Comparison of ENCODE assay signal across 11 cellular contexts in the genomic region with DNA sequence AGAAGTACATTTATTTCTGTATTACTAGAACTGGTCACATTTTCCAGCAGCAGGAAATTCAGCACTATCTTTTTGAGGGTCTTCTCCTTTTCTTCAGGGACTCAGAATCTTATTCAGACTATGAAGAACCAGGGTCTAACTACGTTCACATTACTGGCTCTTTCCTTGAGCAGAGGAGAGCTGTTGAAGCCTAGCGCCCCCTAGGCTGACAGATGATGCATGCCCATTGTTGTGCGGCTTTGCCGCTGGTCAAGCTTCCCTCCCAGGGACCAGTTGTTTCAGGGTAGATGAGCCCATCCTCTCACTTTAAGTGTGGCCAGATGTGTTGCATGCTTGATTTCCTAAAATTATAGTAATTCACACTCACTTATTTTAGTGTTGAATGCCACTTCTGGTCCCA.
DNase-seq lines count a peak whose midpoint lies in the region; ATAC-seq and TF ChIP-seq lines count a peak whose summit lies in the region.
"Had no signal": no experiment of that assay in that cellular context is flagged by ENCODE, and none has a peak within 500 bp of the region (broad histone marks: within the 10 kb centered on the region; RNA-seq: fewer than 3 reads in every experiment).

No MANE protein-coding gene starts in this region.

- peak; percentile 42 for TF ChIP-seq CTCF in GM10266 (IDR thresholded peaks at IDR 0.05; ENCODE audit: control insufficient read depth, insufficient read depth, low read depth, missing control alignments)
- TF ChIP-seq CTCF in HFFc6 (IDR thresholded peaks at IDR 0.05) = peak; percentile 43
- TF ChIP-seq CTCF in VCaP (conservative IDR thresholded peaks at IDR 0.05) = peak; percentile 48; the same call in 1 of the 2 replicates
- TF ChIP-seq CTCF in kidney epithelial cell (IDR thresholded peaks at IDR 0.05; ENCODE audit: insufficient read depth, low read length, poor library complexity, severe bottlenecking) = peak; percentile 22

- H3K27me3 Mint-ChIP-seq in HFFc6 (ENCODE audit: insufficient read depth) = no peaks in the 10 kb centered on the region

- H3K36me3 Mint-ChIP-seq in HFFc6 (ENCODE audit: low read depth) = no peaks in the 10 kb centered on the region

- no peak overlapping the region for H3K27ac ChIP-seq in VCaP

- no peak overlapping the region for H3K4me3 ChIP-seq in kidney epithelial cell (ENCODE audit: low read depth, low read length)

- no peak overlapping the region for H3K27ac Mint-ChIP-seq in HFFc6

- H3K27me3 ChIP-seq in kidney epithelial cell (ENCODE audit: control insufficient read depth, insufficient read depth, low read length) = no peaks in the 10 kb centered on the region

- H3K36me3 ChIP-seq in kidney epithelial cell (ENCODE audit: control insufficient read depth, insufficient read depth, low read length) = no peaks in the 10 kb centered on the region

- DNase-seq in GM10266 (ENCODE audit: extremely low spot score) (no peak), HFFc6 (no peak), kidney epithelial cell (ENCODE audit: low read depth) (no peak), NCI-H774 (lab: John Stamatoyannopoulos, UW) (no peak), NCI-H524 treated with DMSO at 0.1 percent for 48 hours (lab: John Stamatoyannopoulos, UW) (no peak)
- DNase-seq in central memory CD4-positive, alpha-beta T cell = no peak
- DNase-seq: activated T-cell treated with anti-CD3 and anti-CD28 coated beads, Interleukin-2, amount 50 U/mL, for 1 hour; GOT3; retina had no signal

- no peak overlapping the region for H3K4me3 Mint-ChIP-seq in HFFc6

- ATAC-seq in GM21515 (IDR thresholded peaks at IDR 0.05; ENCODE audit: unreplicated experiment) = no peak

- peaks cover 1% of the 10 kb centered on the region; the same call in 1 of the 2 replicates for H3K4me1 Mint-ChIP-seq in HFFc6 (ENCODE audit: low read depth)

- no peaks in the 10 kb centered on the region for H3K9me3 Mint-ChIP-seq in HFFc6
